In genomic region chr19:8194528-8195275, GRCh38 we compare ENCODE assay signal across 10 cellular contexts. TPM values are rescaled to one million over a fixed set of nuclear protein-coding genes. Genes with fewer than 3 reads are reported as not detected.
A peak's percentile ranks its signal among the peaks of the same experiment; 100 is the strongest.
DNase-seq lines count a peak whose midpoint lies in the region; ATAC-seq and TF ChIP-seq lines count a peak whose summit lies in the region.
"Had no signal": no experiment of that assay in that cellular context is flagged by ENCODE, and none has a peak within 500 bp of the region (broad histone marks: within the 10 kb centered on the region; RNA-seq: fewer than 3 reads in every experiment).

No MANE protein-coding gene starts in this region.

- H3K27me3 Mint-ChIP-seq in activated CD4-positive, alpha-beta T cell treated with anti-CD3 and anti-CD28 coated beads, Interleukin-2, amount 10 ng/mL, durations not matched to agents 24 days and 14 days, result no peaks in the 10 kb centered on the region

- H3K36me3 Mint-ChIP-seq in activated CD4-positive, alpha-beta T cell treated with anti-CD3 and anti-CD28 coated beads, Interleukin-2, amount 10 ng/mL, durations not matched to agents 24 days and 14 days (ENCODE audit: low read depth), result no peaks in the 10 kb centered on the region

- no peaks in the 10 kb centered on the region for H3K9me3 ChIP-seq in suprapubic skin

- peak overlapping the region; percentile 64 for H3K4me3 Mint-ChIP-seq in activated CD4-positive, alpha-beta T cell treated with anti-CD3 and anti-CD28 coated beads, Interleukin-2, amount 10 ng/mL, durations not matched to agents 24 days and 14 days

- intact Hi-C loops in activated CD4-positive, alpha-beta T cell treated with anti-CD3 and anti-CD28 coated beads, Interleukin-2, amount 10 ng/mL, durations not matched to agents 24 days and 14 days (cut with micrococcal nuclease), result loop anchor here (2.0 kb wide), 1 partner anchor 14 kb away; the partner anchor contains the start of gene CERS4
- intact Hi-C loops in sciatic nerve (cut with DNase I), result no loop called here

- POLR2A ChIA-PET in GM10248 (lab: Yijun Ruan, JAX), result no interaction called here

- peak overlapping the region; percentile 23 for H3K4me3 ChIP-seq in Jurkat, Clone E6-1 (ENCODE audit: low read length)
- H3K4me3 ChIP-seq in suprapubic skin, result no peak overlapping the region

- no peaks in the 10 kb centered on the region for H3K9me3 Mint-ChIP-seq in activated CD4-positive, alpha-beta T cell treated with anti-CD3 and anti-CD28 coated beads, Interleukin-2, amount 10 ng/mL, durations not matched to agents 24 days and 14 days

- peaks cover 44% of the 10 kb centered on the region for H3K4me1 Mint-ChIP-seq in activated CD4-positive, alpha-beta T cell treated with anti-CD3 and anti-CD28 coated beads, Interleukin-2, amount 10 ng/mL, durations not matched to agents 24 days and 14 days

- H3K27me3 ChIP-seq in suprapubic skin, result no peaks in the 10 kb centered on the region

- peak overlapping the region; percentile 97 for H3K27ac Mint-ChIP-seq in activated CD4-positive, alpha-beta T cell treated with anti-CD3 and anti-CD28 coated beads, Interleukin-2, amount 10 ng/mL, durations not matched to agents 24 days and 14 days

- H3K4me1 ChIP-seq in suprapubic skin, result peaks cover 11% of the 10 kb centered on the region

- DNase-seq in Jurkat, Clone E6-1 (ENCODE audit: low read depth, low spot score), result peak; percentile 65
- peak; percentile 87 for DNase-seq in activated CD4-positive, alpha-beta T cell treated with anti-CD3 and anti-CD28 coated beads, Interleukin-2, amount 10 ng/mL, durations not matched to agents 24 days and 14 days
- peak; percentile 15 for DNase-seq in germinal center (ENCODE audit: low spot score)
- peak in 4 of 6 experiments; percentile 8 to 44 (median 13) for DNase-seq in stimulated activated naive CD4-positive, alpha-beta T cell (lab: John Stamatoyannopoulos, UW)
- DNase-seq in sciatic nerve (ENCODE audit: low spot score), result no peak
- no peak for DNase-seq in suprapubic skin (ENCODE audit: low spot score in 2 of 2)
- no peak for DNase-seq in DMS53 (lab: John Stamatoyannopoulos, UW)
- no peak for DNase-seq in GM10248 (ENCODE audit: extremely low spot score)
- DNase-seq: NCI-H774 had no signal

- CTCF ChIA-PET in GM10248 (lab: Yijun Ruan, JAX), result interaction anchor here (1.0 to 1.3 kb wide), 5 partner anchors 9 to 447 kb away, joined by 3 to 4 read pairs (median 3); no protein-coding TSS in a partner anchor

- no peak for TF ChIP-seq POLR2A in suprapubic skin (IDR thresholded peaks at IDR 0.05)

- WGBS in suprapubic skin, result 49% methylated on average over 11 of the region's 11 CpGs

- no peak for TF ChIP-seq CTCF in suprapubic skin (IDR thresholded peaks at IDR 0.05)
- no peak for TF ChIP-seq CTCF in GM10248 (IDR thresholded peaks at IDR 0.05; ENCODE audit: control extremely low read depth, extremely low read depth, low read depth, missing control alignments)

- H3K27ac ChIP-seq in suprapubic skin, result no peak overlapping the region

- no peak for ATAC-seq in sciatic nerve

- H3K36me3 ChIP-seq in suprapubic skin, result no peaks in the 10 kb centered on the region

- no peak for TF ChIP-seq EP300 in suprapubic skin (IDR thresholded peaks at IDR 0.05)

RNA-seq across cellular contexts. Expression of gene CERS4, which starts 14.5 kb away (rescaled TPM):
- polyA plus RNA-seq in Jurkat, Clone E6-1 (2012; ENCODE audit: insufficient read depth, insufficient read length), result 16.3 TPM
- total RNA-seq in activated CD4-positive, alpha-beta T cell treated with anti-CD3 and anti-CD28 coated beads, Interleukin-2, amount 10 ng/mL, durations not matched to agents 24 days and 14 days, result 30.3 and 30.6 TPM in 2 replicates
- total RNA-seq in sciatic nerve (66.9 TPM), suprapubic skin (100 to 1,000 TPM in 3 of 4 donors, 10 to 100 TPM in 1; 84.6 to 132 (median 118) TPM)

RNA-seq across cellular contexts. Expression of gene FBN3, which starts 45.3 kb away (rescaled TPM):
- 4.7 TPM for polyA plus RNA-seq in Jurkat, Clone E6-1 (2012; ENCODE audit: insufficient read depth, insufficient read length)
- not detected in 2 replicates for total RNA-seq in activated CD4-positive, alpha-beta T cell treated with anti-CD3 and anti-CD28 coated beads, Interleukin-2, amount 10 ng/mL, durations not matched to agents 24 days and 14 days
- total RNA-seq in sciatic nerve (0.85 TPM), suprapubic skin (under 1 TPM in 2 of 4 donors, not detected in 2; 0.05 to 0.17 TPM)
- polyA plus RNA-seq: urinary bladder had no signal

Comparison
In these comparisons a context has a peak if more than half of its experiments do, and no peak if none do; other contexts are left out.
1. DNase-seq: peak in Jurkat, Clone E6-1 (single experiment), activated CD4-positive, alpha-beta T cell treated with anti-CD3 and anti-CD28 coated beads, Interleukin-2, amount 10 ng/mL, durations not matched to agents 24 days and 14 days (single experiment), germinal center (single experiment) and stimulated activated naive CD4-positive, alpha-beta T cell (4 of 6); none in sciatic nerve (single experiment), suprapubic skin (0 of 2), DMS53 (single experiment) and GM10248 (single experiment).